18 cellular contexts compared by ENCODE assay signal in genomic region chr12:105921872-105922669, GRCh38.
DNase-seq lines count a peak whose midpoint lies in the region; ATAC-seq and TF ChIP-seq lines count a peak whose summit lies in the region.
"Had no signal": no experiment of that assay in that cellular context is flagged by ENCODE, and none has a peak within 500 bp of the region (broad histone marks: within the 10 kb centered on the region; RNA-seq: fewer than 3 reads in every experiment).

No MANE protein-coding gene starts in this region.

- ATAC-seq in SK-N-SH treated with all-trans-retinoic acid at 6 μM for 48 hours = peak; percentile 14; the same call in 2 of the 3 replicates
- peak; percentile 67 to 81 (median 76) for ATAC-seq in psoas muscle
- ATAC-seq: mucosa of descending colon had no signal

- intact Hi-C loops in psoas muscle (cut with DNase I) = loop anchor here in 1 of 2 donors (2.0 to 10.0 kb wide), 2 partner anchors 45 to 203 kb away; no protein-coding TSS in a partner anchor

- H3K4me3 ChIP-seq in fibroblast of pulmonary artery (replicated peaks; ENCODE audit: low read depth, low read length) (no peak overlapping the region), psoas muscle (peak overlapping the region; percentile 1)
- H3K4me3 ChIP-seq: HAP-1, mucosa of descending colon, pancreas, thoracic aorta had no signal

- no peak for TF ChIP-seq CTCF in HFFc6 (IDR thresholded peaks at IDR 0.05)
- no peak for TF ChIP-seq CTCF in fibroblast of pulmonary artery (IDR thresholded peaks at IDR 0.05; ENCODE audit: low read length, missing control alignments)
- no peak for TF ChIP-seq CTCF in psoas muscle (IDR thresholded peaks at IDR 0.05)

- H3K4me1 ChIP-seq in psoas muscle = peaks cover 24% of the 10 kb centered on the region
- H3K4me1 ChIP-seq: HAP-1, pancreas had no signal

- no peak overlapping the region for H3K4me3 Mint-ChIP-seq in HFFc6
- H3K4me3 Mint-ChIP-seq: activated T-helper 1 cell treated with anti-CD3 and anti-CD28 coated beads, Interleukin-12 subunit alpha, Interleukin-12 subunit beta, Interleukin-2, Interleukin-4 antibody, amounts not matched to agents 30 ng/mL and 10 ng/mL and 1 ng/mL, durations not matched to agents 14 hours and 24 hours and 36 hours had no signal

- H3K27me3 ChIP-seq in psoas muscle (ENCODE audit: insufficient read depth in 3 of 3, low read length in 2 of 3) = no peaks in the 10 kb centered on the region
- H3K27me3 ChIP-seq: pancreas had no signal

- WGBS in psoas muscle, 3 donors = 25 to 46% (median 28%) methylated on average over 4 of the region's 4 CpGs

- H3K36me3 ChIP-seq in psoas muscle (ENCODE audit: insufficient read depth in 1 of 2, low read depth in 1 of 2) = no peaks in the 10 kb centered on the region
- H3K36me3 ChIP-seq: HAP-1, pancreas, thoracic aorta had no signal

- H3K4me1 Mint-ChIP-seq in HFFc6 (ENCODE audit: low read depth) = peaks cover 41% of the 10 kb centered on the region

- DNase-seq in HFFc6 (no peak), fibroblast of pulmonary artery (ENCODE audit: low read depth) (peak; percentile 51), psoas muscle (no peak), GF-D8 (lab: John Stamatoyannopoulos, UW) (no peak), GDM1 (lab: John Stamatoyannopoulos, UW) (no peak), NCI-H2171 (lab: John Stamatoyannopoulos, UW) (no peak), HUDEP-2 (lab: John Stamatoyannopoulos, UW; ENCODE audit: unreplicated experiment in 76 of 76) (no peak)
- DNase-seq: activated CD4-positive, alpha-beta T cell treated with anti-CD3 and anti-CD28 coated beads, Interleukin-2, amount 50 U/mL, for 48 hours; DND-41; mucosa of descending colon; NCI-H1417 treated with DMSO at 0.1 percent for 48 hours; pancreas had no signal

- peaks cover under 1% of the 10 kb centered on the region for H3K36me3 Mint-ChIP-seq in HFFc6 (ENCODE audit: low read depth)

- H3K27ac ChIP-seq in psoas muscle = peak overlapping the region; percentile 90
- H3K27ac ChIP-seq: C4-2B, pancreas, RWPE1 had no signal

- no peaks in the 10 kb centered on the region for H3K9me3 Mint-ChIP-seq in HFFc6
- H3K9me3 Mint-ChIP-seq: activated T-helper 1 cell treated with anti-CD3 and anti-CD28 coated beads, Interleukin-12 subunit alpha, Interleukin-12 subunit beta, Interleukin-2, Interleukin-4 antibody, amounts not matched to agents 30 ng/mL and 10 ng/mL and 1 ng/mL, durations not matched to agents 14 hours and 24 hours and 36 hours had no signal

- H3K9me3 ChIP-seq in psoas muscle = no peaks in the 10 kb centered on the region
- H3K9me3 ChIP-seq: HAP-1, mucosa of descending colon, pancreas, thoracic aorta had no signal

- H3K27ac Mint-ChIP-seq in HFFc6 = peak overlapping the region; percentile 76
- H3K27ac Mint-ChIP-seq: activated T-helper 1 cell treated with anti-CD3 and anti-CD28 coated beads, Interleukin-12 subunit alpha, Interleukin-12 subunit beta, Interleukin-2, Interleukin-4 antibody, amounts not matched to agents 30 ng/mL and 10 ng/mL and 1 ng/mL, durations not matched to agents 14 hours and 24 hours and 36 hours had no signal

- no peaks in the 10 kb centered on the region for H3K27me3 Mint-ChIP-seq in HFFc6 (ENCODE audit: insufficient read depth)

TF ChIP-seq in SK-N-SH treated with all-trans-retinoic acid at 6 μM for 48 hours, 23 proteins besides CTCF, POLR2A, EP300 and RAD21:
- no peak for TF ChIP-seq CREB5 (CRISPR knock-in tag; IDR thresholded peaks at IDR 0.05; ENCODE audit: low read depth)
- no peak for TF ChIP-seq TSHZ2 (CRISPR knock-in tag; IDR thresholded peaks at IDR 0.05)
- no peak for TF ChIP-seq TOX (CRISPR knock-in tag; IDR thresholded peaks at IDR 0.05; ENCODE audit: borderline replicate concordance)
- TF ChIP-seq CSRNP3 (CRISPR knock-in tag; IDR thresholded peaks at IDR 0.05) = no peak
- no peak for TF ChIP-seq PATZ1 (CRISPR knock-in tag; IDR thresholded peaks at IDR 0.05; ENCODE audit: borderline replicate concordance)
- no peak for TF ChIP-seq ZC3H10 (CRISPR knock-in tag; IDR thresholded peaks at IDR 0.05)
- no peak for TF ChIP-seq SNAI2 (CRISPR knock-in tag; IDR thresholded peaks at IDR 0.05)
- no peak for TF ChIP-seq GLIS3 (CRISPR knock-in tag; IDR thresholded peaks at IDR 0.05)
- no peak for TF ChIP-seq ESRRG (CRISPR knock-in tag; IDR thresholded peaks at IDR 0.05)
- no peak for TF ChIP-seq PPARA (CRISPR knock-in tag; IDR thresholded peaks at IDR 0.05; ENCODE audit: borderline replicate concordance)
- no peak for TF ChIP-seq OSR1 (CRISPR knock-in tag; IDR thresholded peaks at IDR 0.05)
- TF ChIP-seq RARB (CRISPR knock-in tag; IDR thresholded peaks at IDR 0.05) = no peak
- no peak for TF ChIP-seq BACH2 (CRISPR knock-in tag; IDR thresholded peaks at IDR 0.05; ENCODE audit: borderline replicate concordance)
- TF ChIP-seq ZNF565 (CRISPR knock-in tag; conservative IDR thresholded peaks at IDR 0.05; ENCODE audit: low read depth) = no peak
- TF ChIP-seq ZNF8 (CRISPR knock-in tag; IDR thresholded peaks at IDR 0.05) = no peak
- no peak for TF ChIP-seq ARNTL (CRISPR knock-in tag; IDR thresholded peaks at IDR 0.05; ENCODE audit: borderline replicate concordance, low read depth)
- no peak for TF ChIP-seq ZFP30 (CRISPR knock-in tag; IDR thresholded peaks at IDR 0.05)
